ENCODE assay signal across 1 cellular context in the genomic region with DNA sequence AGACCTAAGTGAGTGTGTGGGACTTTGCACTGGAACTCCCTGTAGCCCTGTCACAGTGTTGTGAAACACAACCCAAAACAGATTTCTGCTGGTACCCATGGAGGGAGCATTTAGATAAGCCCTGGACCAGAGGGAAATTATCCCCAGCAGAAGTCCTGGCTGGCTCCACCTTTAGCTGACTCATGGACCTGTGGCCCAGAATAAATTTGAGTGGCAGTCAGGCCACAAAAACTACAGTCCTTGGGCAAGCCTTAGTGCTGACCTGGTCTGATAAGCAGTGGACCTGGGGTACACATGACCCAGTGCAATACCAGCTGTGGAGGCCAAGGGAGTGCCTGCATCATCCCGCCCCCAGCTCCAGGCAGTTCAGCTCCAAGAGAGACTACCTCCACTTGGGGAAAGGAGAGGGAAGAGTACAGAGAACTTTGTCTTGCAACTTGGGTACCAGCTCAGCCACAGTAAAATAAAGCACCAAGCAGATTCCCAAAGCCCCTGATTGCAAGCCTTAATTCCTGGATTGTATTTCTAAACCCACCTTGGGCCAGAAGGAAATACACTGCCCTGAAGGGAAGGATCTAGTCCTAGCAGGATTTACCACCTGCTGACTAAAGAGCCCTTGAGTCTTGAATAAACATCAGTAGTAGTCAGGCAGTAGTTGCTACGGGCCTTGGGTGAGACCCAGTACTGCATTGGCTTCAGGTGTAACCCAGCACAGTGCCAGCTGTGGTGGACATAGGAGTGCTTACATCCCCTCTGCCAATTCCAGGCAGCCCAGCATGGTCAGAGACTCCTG.
A peak's percentile ranks its signal among the peaks of the same experiment; 100 is the strongest.
TF ChIP-seq lines count a peak whose summit lies in the region.

No MANE protein-coding gene starts in this region.

TF ChIP-seq in HepG2, 621 proteins besides CTCF, POLR2A, EP300 and RAD21 (continued from another document and continues in another):
- TF ChIP-seq ZNF567 (CRISPR knock-in tag; IDR thresholded peaks at IDR 0.05; ENCODE audit: borderline replicate concordance): no peak; the same call in 1 of the 2 replicates
- TF ChIP-seq, protein P1, sequence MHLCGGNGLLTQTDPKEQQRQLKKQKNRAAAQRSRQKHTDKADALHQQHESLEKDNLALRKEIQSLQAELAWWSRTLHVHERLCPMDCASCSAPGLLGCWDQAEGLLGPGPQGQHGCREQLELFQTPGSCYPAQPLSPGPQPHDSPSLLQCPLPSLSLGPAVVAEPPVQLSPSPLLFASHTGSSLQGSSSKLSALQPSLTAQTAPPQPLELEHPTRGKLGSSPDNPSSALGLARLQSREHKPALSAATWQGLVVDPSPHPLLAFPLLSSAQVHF (CRISPR knock-in tag; IDR thresholded peaks at IDR 0.05): no peak
- TF ChIP-seq GATAD1 (CRISPR knock-in tag; IDR thresholded peaks at IDR 0.05): no peak
- TF ChIP-seq HNF4G (IDR thresholded peaks at IDR 0.05; ENCODE audit: borderline replicate concordance, low read depth, low read length): peak; percentile 76; the same call in 1 of the 2 replicates
- no peak; the same call in 1 of the 2 replicates for TF ChIP-seq HNF4G (CRISPR knock-in tag; IDR thresholded peaks at IDR 0.05; ENCODE audit: borderline replicate concordance, low read depth)
- TF ChIP-seq, protein P2, sequence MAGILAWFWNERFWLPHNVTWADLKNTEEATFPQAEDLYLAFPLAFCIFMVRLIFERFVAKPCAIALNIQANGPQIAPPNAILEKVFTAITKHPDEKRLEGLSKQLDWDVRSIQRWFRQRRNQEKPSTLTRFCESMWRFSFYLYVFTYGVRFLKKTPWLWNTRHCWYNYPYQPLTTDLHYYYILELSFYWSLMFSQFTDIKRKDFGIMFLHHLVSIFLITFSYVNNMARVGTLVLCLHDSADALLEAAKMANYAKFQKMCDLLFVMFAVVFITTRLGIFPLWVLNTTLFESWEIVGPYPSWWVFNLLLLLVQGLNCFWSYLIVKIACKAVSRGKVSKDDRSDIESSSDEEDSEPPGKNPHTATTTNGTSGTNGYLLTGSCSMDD (CRISPR knock-in tag; IDR thresholded peaks at IDR 0.05): no peak
- TF ChIP-seq GATA4 (IDR thresholded peaks at IDR 0.05; ENCODE audit: borderline replicate concordance, low read depth): no peak
- TF ChIP-seq ZNF83 (CRISPR knock-in tag; IDR thresholded peaks at IDR 0.05; ENCODE audit: borderline replicate concordance): no peak
- no peak for TF ChIP-seq NFIB (CRISPR knock-in tag; IDR thresholded peaks at IDR 0.05; ENCODE audit: borderline replicate concordance)
- TF ChIP-seq, protein P3, sequence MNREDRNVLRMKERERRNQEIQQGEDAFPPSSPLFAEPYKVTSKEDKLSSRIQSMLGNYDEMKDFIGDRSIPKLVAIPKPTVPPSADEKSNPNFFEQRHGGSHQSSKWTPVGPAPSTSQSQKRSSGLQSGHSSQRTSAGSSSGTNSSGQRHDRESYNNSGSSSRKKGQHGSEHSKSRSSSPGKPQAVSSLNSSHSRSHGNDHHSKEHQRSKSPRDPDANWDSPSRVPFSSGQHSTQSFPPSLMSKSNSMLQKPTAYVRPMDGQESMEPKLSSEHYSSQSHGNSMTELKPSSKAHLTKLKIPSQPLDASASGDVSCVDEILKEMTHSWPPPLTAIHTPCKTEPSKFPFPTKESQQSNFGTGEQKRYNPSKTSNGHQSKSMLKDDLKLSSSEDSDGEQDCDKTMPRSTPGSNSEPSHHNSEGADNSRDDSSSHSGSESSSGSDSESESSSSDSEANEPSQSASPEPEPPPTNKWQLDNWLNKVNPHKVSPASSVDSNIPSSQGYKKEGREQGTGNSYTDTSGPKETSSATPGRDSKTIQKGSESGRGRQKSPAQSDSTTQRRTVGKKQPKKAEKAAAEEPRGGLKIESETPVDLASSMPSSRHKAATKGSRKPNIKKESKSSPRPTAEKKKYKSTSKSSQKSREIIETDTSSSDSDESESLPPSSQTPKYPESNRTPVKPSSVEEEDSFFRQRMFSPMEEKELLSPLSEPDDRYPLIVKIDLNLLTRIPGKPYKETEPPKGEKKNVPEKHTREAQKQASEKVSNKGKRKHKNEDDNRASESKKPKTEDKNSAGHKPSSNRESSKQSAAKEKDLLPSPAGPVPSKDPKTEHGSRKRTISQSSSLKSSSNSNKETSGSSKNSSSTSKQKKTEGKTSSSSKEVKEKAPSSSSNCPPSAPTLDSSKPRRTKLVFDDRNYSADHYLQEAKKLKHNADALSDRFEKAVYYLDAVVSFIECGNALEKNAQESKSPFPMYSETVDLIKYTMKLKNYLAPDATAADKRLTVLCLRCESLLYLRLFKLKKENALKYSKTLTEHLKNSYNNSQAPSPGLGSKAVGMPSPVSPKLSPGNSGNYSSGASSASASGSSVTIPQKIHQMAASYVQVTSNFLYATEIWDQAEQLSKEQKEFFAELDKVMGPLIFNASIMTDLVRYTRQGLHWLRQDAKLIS (CRISPR knock-in tag; IDR thresholded peaks at IDR 0.05): no peak
- TF ChIP-seq PLRG1 (conservative IDR thresholded peaks at IDR 0.05): no peak
- no peak for TF ChIP-seq MAF1 (CRISPR knock-in tag; IDR thresholded peaks at IDR 0.05; ENCODE audit: borderline replicate concordance)
- TF ChIP-seq, protein P4, sequence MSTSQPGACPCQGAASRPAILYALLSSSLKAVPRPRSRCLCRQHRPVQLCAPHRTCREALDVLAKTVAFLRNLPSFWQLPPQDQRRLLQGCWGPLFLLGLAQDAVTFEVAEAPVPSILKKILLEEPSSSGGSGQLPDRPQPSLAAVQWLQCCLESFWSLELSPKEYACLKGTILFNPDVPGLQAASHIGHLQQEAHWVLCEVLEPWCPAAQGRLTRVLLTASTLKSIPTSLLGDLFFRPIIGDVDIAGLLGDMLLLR (CRISPR knock-in tag; IDR thresholded peaks at IDR 0.05): no peak
- peak; percentile 56; the same call in 1 of the 2 replicates for TF ChIP-seq TARDBP (CRISPR knock-in tag; IDR thresholded peaks at IDR 0.05)
- TF ChIP-seq XBP1 (CRISPR knock-in tag; IDR thresholded peaks at IDR 0.05): no peak
- TF ChIP-seq HOXD1 (CRISPR knock-in tag; IDR thresholded peaks at IDR 0.05): no peak
- TF ChIP-seq CREB1 (IDR thresholded peaks at IDR 0.05): no peak
- TF ChIP-seq CREB1 (CRISPR knock-in tag; IDR thresholded peaks at IDR 0.05): no peak
- TF ChIP-seq KDM5B (CRISPR knock-in tag; IDR thresholded peaks at IDR 0.05; ENCODE audit: borderline replicate concordance): no peak
- TF ChIP-seq IKZF4 (CRISPR knock-in tag; IDR thresholded peaks at IDR 0.05; ENCODE audit: borderline replicate concordance, low read depth, not compliant biosample characterization): no peak
- TF ChIP-seq GTF2F1 (IDR thresholded peaks at IDR 0.05; ENCODE audit: low read length): no peak
- TF ChIP-seq ZNF253 (CRISPR knock-in tag; IDR thresholded peaks at IDR 0.05; ENCODE audit: borderline replicate concordance): no peak
- no peak for TF ChIP-seq ZNF589 (CRISPR knock-in tag; conservative IDR thresholded peaks at IDR 0.05)
- TF ChIP-seq ZNF296 (CRISPR knock-in tag; conservative IDR thresholded peaks at IDR 0.05): no peak
- no peak; the same call in 1 of the 2 replicates for TF ChIP-seq RXRB (CRISPR knock-in tag; IDR thresholded peaks at IDR 0.05; ENCODE audit: borderline replicate concordance)
- TF ChIP-seq MEIS2 (CRISPR knock-in tag; IDR thresholded peaks at IDR 0.05): no peak; the same call in 1 of the 2 replicates
- TF ChIP-seq, protein P5, sequence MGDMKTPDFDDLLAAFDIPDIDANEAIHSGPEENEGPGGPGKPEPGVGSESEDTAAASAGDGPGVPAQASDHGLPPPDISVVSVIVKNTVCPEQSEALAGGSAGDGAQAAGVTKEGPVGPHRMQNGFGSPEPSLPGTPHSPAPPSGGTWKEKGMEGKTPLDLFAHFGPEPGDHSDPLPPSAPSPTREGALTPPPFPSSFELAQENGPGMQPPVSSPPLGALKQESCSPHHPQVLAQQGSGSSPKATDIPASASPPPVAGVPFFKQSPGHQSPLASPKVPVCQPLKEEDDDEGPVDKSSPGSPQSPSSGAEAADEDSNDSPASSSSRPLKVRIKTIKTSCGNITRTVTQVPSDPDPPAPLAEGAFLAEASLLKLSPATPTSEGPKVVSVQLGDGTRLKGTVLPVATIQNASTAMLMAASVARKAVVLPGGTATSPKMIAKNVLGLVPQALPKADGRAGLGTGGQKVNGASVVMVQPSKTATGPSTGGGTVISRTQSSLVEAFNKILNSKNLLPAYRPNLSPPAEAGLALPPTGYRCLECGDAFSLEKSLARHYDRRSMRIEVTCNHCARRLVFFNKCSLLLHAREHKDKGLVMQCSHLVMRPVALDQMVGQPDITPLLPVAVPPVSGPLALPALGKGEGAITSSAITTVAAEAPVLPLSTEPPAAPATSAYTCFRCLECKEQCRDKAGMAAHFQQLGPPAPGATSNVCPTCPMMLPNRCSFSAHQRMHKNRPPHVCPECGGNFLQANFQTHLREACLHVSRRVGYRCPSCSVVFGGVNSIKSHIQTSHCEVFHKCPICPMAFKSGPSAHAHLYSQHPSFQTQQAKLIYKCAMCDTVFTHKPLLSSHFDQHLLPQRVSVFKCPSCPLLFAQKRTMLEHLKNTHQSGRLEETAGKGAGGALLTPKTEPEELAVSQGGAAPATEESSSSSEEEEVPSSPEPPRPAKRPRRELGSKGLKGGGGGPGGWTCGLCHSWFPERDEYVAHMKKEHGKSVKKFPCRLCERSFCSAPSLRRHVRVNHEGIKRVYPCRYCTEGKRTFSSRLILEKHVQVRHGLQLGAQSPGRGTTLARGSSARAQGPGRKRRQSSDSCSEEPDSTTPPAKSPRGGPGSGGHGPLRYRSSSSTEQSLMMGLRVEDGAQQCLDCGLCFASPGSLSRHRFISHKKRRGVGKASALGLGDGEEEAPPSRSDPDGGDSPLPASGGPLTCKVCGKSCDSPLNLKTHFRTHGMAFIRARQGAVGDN (CRISPR knock-in tag; IDR thresholded peaks at IDR 0.05): peak; percentile 63
- TF ChIP-seq KDM5A (IDR thresholded peaks at IDR 0.05; ENCODE audit: borderline replicate concordance, low read length): no peak
- TF ChIP-seq ZNF552 (CRISPR knock-in tag; IDR thresholded peaks at IDR 0.05; ENCODE audit: borderline replicate concordance): no peak
- no peak for TF ChIP-seq NPAS2 (CRISPR knock-in tag; IDR thresholded peaks at IDR 0.05; ENCODE audit: borderline replicate concordance)
- no peak for TF ChIP-seq ZBTB7A (CRISPR knock-in tag; IDR thresholded peaks at IDR 0.05)
- TF ChIP-seq, protein P6, sequence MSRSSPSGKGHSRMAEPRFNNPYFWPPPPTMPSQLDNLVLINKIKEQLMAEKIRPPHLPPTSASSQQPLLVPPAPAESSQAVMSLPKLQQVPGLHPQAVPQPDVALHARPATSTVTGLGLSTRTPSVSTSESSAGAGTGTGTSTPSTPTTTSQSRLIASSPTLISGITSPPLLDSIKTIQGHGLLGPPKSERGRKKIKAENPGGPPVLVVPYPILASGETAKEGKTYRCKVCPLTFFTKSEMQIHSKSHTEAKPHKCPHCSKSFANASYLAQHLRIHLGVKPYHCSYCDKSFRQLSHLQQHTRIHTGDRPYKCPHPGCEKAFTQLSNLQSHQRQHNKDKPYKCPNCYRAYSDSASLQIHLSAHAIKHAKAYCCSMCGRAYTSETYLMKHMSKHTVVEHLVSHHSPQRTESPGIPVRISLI (CRISPR knock-in tag; IDR thresholded peaks at IDR 0.05; ENCODE audit: borderline replicate concordance): peak; percentile 21; the same call in 1 of the 2 replicates
- no peak; the same call in none of the 2 replicates for TF ChIP-seq HOXA3 (CRISPR knock-in tag; IDR thresholded peaks at IDR 0.05)
- TF ChIP-seq EED (CRISPR knock-in tag; IDR thresholded peaks at IDR 0.05): no peak
- TF ChIP-seq, protein P7, sequence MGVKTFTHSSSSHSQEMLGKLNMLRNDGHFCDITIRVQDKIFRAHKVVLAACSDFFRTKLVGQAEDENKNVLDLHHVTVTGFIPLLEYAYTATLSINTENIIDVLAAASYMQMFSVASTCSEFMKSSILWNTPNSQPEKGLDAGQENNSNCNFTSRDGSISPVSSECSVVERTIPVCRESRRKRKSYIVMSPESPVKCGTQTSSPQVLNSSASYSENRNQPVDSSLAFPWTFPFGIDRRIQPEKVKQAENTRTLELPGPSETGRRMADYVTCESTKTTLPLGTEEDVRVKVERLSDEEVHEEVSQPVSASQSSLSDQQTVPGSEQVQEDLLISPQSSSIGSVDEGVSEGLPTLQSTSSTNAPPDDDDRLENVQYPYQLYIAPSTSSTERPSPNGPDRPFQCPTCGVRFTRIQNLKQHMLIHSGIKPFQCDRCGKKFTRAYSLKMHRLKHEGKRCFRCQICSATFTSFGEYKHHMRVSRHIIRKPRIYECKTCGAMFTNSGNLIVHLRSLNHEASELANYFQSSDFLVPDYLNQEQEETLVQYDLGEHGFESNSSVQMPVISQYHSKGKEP (CRISPR knock-in tag; IDR thresholded peaks at IDR 0.05): no peak
- 0 out of 2 replicates have a peak, but pooled peaks have one; percentile 52 for TF ChIP-seq ZNF792 (CRISPR knock-in tag; IDR thresholded peaks at IDR 0.05)
- no peak for TF ChIP-seq ZMYM2 (CRISPR knock-in tag; IDR thresholded peaks at IDR 0.05)
- TF ChIP-seq ZNF451 (CRISPR knock-in tag; IDR thresholded peaks at IDR 0.05): no peak
- TF ChIP-seq FOXK1 (CRISPR knock-in tag; IDR thresholded peaks at IDR 0.05; ENCODE audit: borderline replicate concordance, low read depth): no peak
- no peak for TF ChIP-seq ARNTL (CRISPR knock-in tag; IDR thresholded peaks at IDR 0.05)
- TF ChIP-seq ZNF782 (CRISPR knock-in tag; IDR thresholded peaks at IDR 0.05; ENCODE audit: borderline replicate concordance): no peak
- TF ChIP-seq, protein P8, sequence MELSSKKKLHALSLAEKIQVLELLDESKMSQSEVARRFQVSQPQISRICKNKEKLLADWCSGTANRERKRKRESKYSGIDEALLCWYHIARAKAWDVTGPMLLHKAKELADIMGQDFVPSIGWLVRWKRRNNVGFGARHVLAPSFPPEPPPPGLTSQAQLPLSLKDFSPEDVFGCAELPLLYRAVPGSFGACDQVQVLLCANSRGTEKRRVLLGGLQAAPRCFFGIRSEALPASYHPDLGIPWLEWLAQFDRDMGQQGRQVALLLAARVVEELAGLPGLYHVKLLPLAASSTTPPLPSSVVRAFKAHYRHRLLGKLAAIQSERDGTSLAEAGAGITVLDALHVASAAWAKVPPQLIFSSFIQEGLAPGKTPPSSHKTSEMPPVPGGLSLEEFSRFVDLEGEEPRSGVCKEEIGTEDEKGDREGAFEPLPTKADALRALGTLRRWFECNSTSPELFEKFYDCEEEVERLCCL (CRISPR knock-in tag; IDR thresholded peaks at IDR 0.05; ENCODE audit: borderline replicate concordance): no peak
- TF ChIP-seq CBX1 (IDR thresholded peaks at IDR 0.05; ENCODE audit: low read depth): no peak
- no peak for TF ChIP-seq ZNF333 (CRISPR knock-in tag; IDR thresholded peaks at IDR 0.05; ENCODE audit: borderline replicate concordance)
- peak; percentile 87 for TF ChIP-seq HNF4A (CRISPR knock-in tag; IDR thresholded peaks at IDR 0.05)
- no peak for TF ChIP-seq RARG (CRISPR knock-in tag; IDR thresholded peaks at IDR 0.05; ENCODE audit: low read depth)
- TF ChIP-seq HNRNPH1 (optimal IDR thresholded peaks at IDR 0.05; ENCODE audit: low read depth, low read length): no peak
- TF ChIP-seq ZNF598 (CRISPR knock-in tag; IDR thresholded peaks at IDR 0.05; ENCODE audit: borderline replicate concordance): peak; percentile 81; the same call in 1 of the 2 replicates
- no peak for TF ChIP-seq ZKSCAN5 (CRISPR knock-in tag; IDR thresholded peaks at IDR 0.05)
- no peak for TF ChIP-seq POLR2G (IDR thresholded peaks at IDR 0.05; ENCODE audit: low read depth, low read length)
- no peak for TF ChIP-seq HMG20B (CRISPR knock-in tag; conservative IDR thresholded peaks at IDR 0.05)
- TF ChIP-seq SIN3A (IDR thresholded peaks at IDR 0.05; ENCODE audit: borderline replicate concordance, low read depth, low read length): no peak
- no peak for TF ChIP-seq ZNF850 (CRISPR knock-in tag; conservative IDR thresholded peaks at IDR 0.05)
- no peak for TF ChIP-seq ZNF7 (CRISPR knock-in tag; IDR thresholded peaks at IDR 0.05)
- TF ChIP-seq ZSCAN29 (CRISPR knock-in tag; conservative IDR thresholded peaks at IDR 0.05): no peak
